In genomic region chr20:37392441-37393195, GRCh38 we compare ENCODE assay signal across 9 cellular contexts. TPM values are rescaled to one million over a fixed set of nuclear protein-coding genes. Genes with fewer than 3 reads are reported as not detected.
DNase-seq lines count a peak whose midpoint lies in the region; ATAC-seq and TF ChIP-seq lines count a peak whose summit lies in the region.
"Had no signal": no experiment of that assay in that cellular context is flagged by ENCODE, and none has a peak within 500 bp of the region (broad histone marks: within the 10 kb centered on the region; RNA-seq: fewer than 3 reads in every experiment).

No MANE protein-coding gene starts in this region.

- peak; percentile 50 for TF ChIP-seq RAD21 in SK-N-SH (IDR thresholded peaks at IDR 0.05; ENCODE audit: low read length)

- no peak overlapping the region for H2AFZ ChIP-seq in SK-N-SH (ENCODE audit: low read depth)

- peaks cover 8 to 15% of the 10 kb centered on the region in 2 experiments for H3K36me3 ChIP-seq in SK-N-SH (replicated peaks in 1 of 2; ENCODE audit: control insufficient read depth in 1 of 2, insufficient read depth in 2 of 2, low read length in 1 of 2)

- no peaks in the 10 kb centered on the region for H3K79me2 ChIP-seq in SK-N-SH (ENCODE audit: insufficient read depth)

- CTCF ChIA-PET in SK-N-SH (lab: Yijun Ruan, JAX): interaction anchor here (0.6 to 5.9 kb wide), 8 partner anchors 8 to 200 kb away, joined by 3 to 48 read pairs (median 5); partner anchors contain the start of gene BLCAP

- intact Hi-C loops in left ventricle myocardium superior (cut with micrococcal nuclease): loop anchor here (10.0 kb wide), 1 partner anchor 108 kb away; the partner anchor contains the start of gene MANBAL

- peaks cover 0 to 53% of the 10 kb centered on the region in 2 experiments; a peak in 2 of 4 replicates for H3K4me1 ChIP-seq in SK-N-SH (ENCODE audit: control insufficient read depth in 1 of 2, insufficient read depth in 2 of 2, low read depth in 1 of 2, low read length in 1 of 2)

- no peak overlapping the region for H3K4me2 ChIP-seq in SK-N-SH

- no peaks in the 10 kb centered on the region for H4K20me1 ChIP-seq in SK-N-SH (ENCODE audit: insufficient read depth)

- H3K9me3 ChIP-seq in SK-N-SH: no peaks in the 10 kb centered on the region

- ATAC-seq in left ventricle myocardium superior (no peak), HG02759 (IDR thresholded peaks at IDR 0.05; ENCODE audit: unreplicated experiment) (no peak), HG03139 (IDR thresholded peaks at IDR 0.05; ENCODE audit: unreplicated experiment) (no peak), GM19328 (IDR thresholded peaks at IDR 0.05; ENCODE audit: unreplicated experiment) (no peak)

- DNase-seq in AG08396 (ENCODE audit: low spot score): peak; percentile 55
- no peak for DNase-seq in GM12864 (ENCODE audit: low read depth)
- DNase-seq in SK-N-SH: peak; percentile 71
- DNase-seq in left ventricle myocardium superior: peak; percentile 23
- DNase-seq in AG08395 (ENCODE audit: low spot score): no peak
- DNase-seq: NCI-H774 had no signal

- H3K4me3 ChIP-seq in GM12864 (ENCODE audit: low read depth, low read length) (no peak overlapping the region), SK-N-SH (ENCODE audit: low read depth in 2 of 2, low read length in 1 of 2) (no peak overlapping the region)

- no peaks in the 10 kb centered on the region for H3K27me3 ChIP-seq in SK-N-SH (ENCODE audit: insufficient read depth)

- POLR2A ChIA-PET in SK-N-SH (lab: Yijun Ruan, JAX): no interaction called here

- H3K9me2 ChIP-seq in SK-N-SH: no peaks in the 10 kb centered on the region

- H3K9ac ChIP-seq in SK-N-SH: no peak overlapping the region

- TF ChIP-seq EP300 in SK-N-SH (IDR thresholded peaks at IDR 0.05; ENCODE audit: borderline replicate concordance in 1 of 2, low read depth in 1 of 2, low read length in 1 of 2): no peak

- 95% methylated on average over 16 of the region's 16 CpGs for WGBS in SK-N-SH (ENCODE audit: low lambda C conversion rate)

- H3K27ac ChIP-seq in SK-N-SH (ENCODE audit: low read depth in 2 of 2, low read length in 1 of 2): peak overlapping the region in 1 of 2 experiments; percentile 88; a peak in 2 of 4 replicates

- no peaks in the 10 kb centered on the region for H3F3A ChIP-seq in SK-N-SH (replicated peaks; ENCODE audit: insufficient read depth)

- peak; percentile 60 for TF ChIP-seq CTCF in GM12864 (IDR thresholded peaks at IDR 0.05; ENCODE audit: low read depth, low read length, missing control alignments)
- peak; percentile 47; the same call in 1 of the 2 replicates for TF ChIP-seq CTCF in SK-N-SH (IDR thresholded peaks at IDR 0.05)

TF ChIP-seq in SK-N-SH, 30 proteins besides CTCF, POLR2A, EP300 and RAD21:
- TF ChIP-seq SMC3 (IDR thresholded peaks at IDR 0.05; ENCODE audit: low read depth, low read length) (peak; percentile 31), ELF1 (IDR thresholded peaks at IDR 0.05) (no peak)

RNA-seq across cellular contexts. Expression of gene SRC, which starts 46.7 kb away (rescaled TPM):
- polyA plus RNA-seq in SK-N-SH (2012; rRNA removed): 23.8 and 25.6 TPM in 2 replicates
- polyA plus RNA-seq in SK-N-SH (2012; cell fraction: cytosol; rRNA removed): 9.6 and 17.1 TPM in 2 replicates
- polyA plus RNA-seq in SK-N-SH (2012; cell fraction: nucleus; rRNA removed): 49.2 and 58.8 TPM in 2 replicates
- 5.1 TPM for total RNA-seq in left ventricle myocardium superior

Comparison
In these comparisons a context has a peak if more than half of its experiments do, and no peak if none do; other contexts are left out.
1. DNase-seq: peak in AG08396 (single experiment), SK-N-SH (single experiment) and left ventricle myocardium superior (single experiment); none in GM12864 (single experiment) and AG08395 (single experiment).